2 cellular contexts compared by ENCODE assay signal in genomic region chr20:63297796-63298572, GRCh38.
TF ChIP-seq lines count a peak whose summit lies in the region.

No MANE protein-coding gene starts in this region.

TF ChIP-seq in K562, 482 proteins besides CTCF, POLR2A, EP300 and RAD21:
- TF ChIP-seq ZNF121 (CRISPR knock-in tag; conservative IDR thresholded peaks at IDR 0.05) (peak; percentile 84), NR2C2 (CRISPR knock-in tag; IDR thresholded peaks at IDR 0.05) (no peak), NR2C2 (tag; IDR thresholded peaks at IDR 0.05) (no peak), ZBTB26 (CRISPR knock-in tag; IDR thresholded peaks at IDR 0.05) (no peak), HMG20A (CRISPR knock-in tag; conservative IDR thresholded peaks at IDR 0.05) (no peak)

TF ChIP-seq in HEK293T, 16 proteins besides CTCF, POLR2A, EP300 and RAD21:
- TF ChIP-seq LEF1 (IDR thresholded peaks at IDR 0.05; ENCODE audit: borderline replicate concordance) = no peak
- no peak for TF ChIP-seq NFRKB (IDR thresholded peaks at IDR 0.05)
- no peak for TF ChIP-seq PKNOX1 (IDR thresholded peaks at IDR 0.05)
- TF ChIP-seq SUZ12 (IDR thresholded peaks at IDR 0.05) = no peak
- no peak for TF ChIP-seq FOXM1 (IDR thresholded peaks at IDR 0.05; ENCODE audit: borderline replicate concordance)
- no peak for TF ChIP-seq L3MBTL2 (conservative IDR thresholded peaks at IDR 0.05)
- no peak for TF ChIP-seq ARNT (IDR thresholded peaks at IDR 0.05)
- TF ChIP-seq HDGF (IDR thresholded peaks at IDR 0.05; ENCODE audit: borderline replicate concordance) = no peak
- TF ChIP-seq SP1 (IDR thresholded peaks at IDR 0.05) = no peak
- no peak for TF ChIP-seq FOXK2 (IDR thresholded peaks at IDR 0.05)
